ENCODE assay signal across 10 cellular contexts in the genomic region with DNA sequence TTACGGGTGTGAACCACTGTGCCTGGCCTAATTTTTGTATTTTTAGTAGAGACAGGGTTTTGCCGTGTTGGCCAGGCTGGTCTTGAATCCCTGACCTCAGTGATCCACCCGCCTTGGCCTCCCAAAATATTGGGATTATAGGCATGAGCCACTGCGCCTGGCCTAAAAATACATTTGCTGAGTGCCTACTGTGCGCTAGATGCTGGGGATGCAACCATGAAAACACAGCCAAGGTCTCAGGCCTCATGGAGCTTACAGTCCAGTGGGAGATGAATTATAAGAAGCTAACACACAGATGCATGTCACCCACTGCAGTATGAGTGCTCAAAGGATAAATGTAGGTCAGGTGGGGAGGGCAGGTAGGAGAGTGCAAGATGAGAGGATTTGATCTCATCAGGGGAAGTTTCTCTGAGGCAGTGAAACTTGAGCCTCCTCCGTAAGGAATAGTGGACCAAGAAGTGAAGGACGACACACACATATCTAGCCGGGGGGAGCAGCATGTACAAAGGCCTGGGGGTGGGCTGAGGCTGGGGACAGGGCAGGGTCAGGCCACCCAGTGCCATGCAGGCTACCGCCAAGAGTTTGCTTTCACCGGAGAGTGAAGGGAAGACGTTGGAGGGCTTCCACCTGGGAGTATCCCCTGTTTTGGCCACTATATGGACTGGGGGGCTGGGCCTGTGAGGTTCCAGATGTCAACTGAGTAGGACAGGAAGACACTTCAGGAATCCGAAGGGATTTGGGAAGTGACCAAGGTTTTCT. TPM values are rescaled to one million over a fixed set of nuclear protein-coding genes. Genes with fewer than 3 reads are reported as not detected.
DNase-seq lines count a peak whose midpoint lies in the region; ATAC-seq and TF ChIP-seq lines count a peak whose summit lies in the region.
"Had no signal": no experiment of that assay in that cellular context is flagged by ENCODE, and none has a peak within 500 bp of the region (broad histone marks: within the 10 kb centered on the region; RNA-seq: fewer than 3 reads in every experiment).

No MANE protein-coding gene starts in this region.

- H3K27ac ChIP-seq in right atrium auricular region: peak overlapping the region; percentile 72 to 94
- H3K27ac ChIP-seq in breast epithelium: peak overlapping the region; percentile 89 to 95
- H3K27ac ChIP-seq in vagina: peak overlapping the region; percentile 97

- H3K9me3 ChIP-seq in right atrium auricular region: no peaks in the 10 kb centered on the region
- no peaks in the 10 kb centered on the region for H3K9me3 ChIP-seq in breast epithelium
- H3K9me3 ChIP-seq in vagina: no peaks in the 10 kb centered on the region

- H3K4me1 ChIP-seq in right atrium auricular region: peaks cover 0 to 57% of the 10 kb centered on the region in 2 donors
- H3K4me1 ChIP-seq in breast epithelium: peaks cover 11 to 37% of the 10 kb centered on the region in 2 donors
- H3K4me1 ChIP-seq in vagina: peaks cover 82% of the 10 kb centered on the region

- TF ChIP-seq POLR2A in breast epithelium (IDR thresholded peaks at IDR 0.05): no peak
- no peak for TF ChIP-seq POLR2A in vagina (IDR thresholded peaks at IDR 0.05)

- H3K4me3 Mint-ChIP-seq in natural killer cell: peak overlapping the region; percentile 85
- H3K4me3 Mint-ChIP-seq: GM23338 had no signal

- H3K9me3 Mint-ChIP-seq in natural killer cell: no peaks in the 10 kb centered on the region
- H3K9me3 Mint-ChIP-seq: GM23338 had no signal

- no peaks in the 10 kb centered on the region for H3K36me3 Mint-ChIP-seq in natural killer cell

- no peak overlapping the region for H3K4me3 ChIP-seq in right atrium auricular region
- peak overlapping the region in 2 of 3 donors; percentile 5 to 18 for H3K4me3 ChIP-seq in breast epithelium
- no peak overlapping the region for H3K4me3 ChIP-seq in vagina
- H3K4me3 ChIP-seq: GM23338 had no signal

- DNase-seq in right atrium auricular region (ENCODE audit: low spot score) (no peak), left ventricle myocardium superior (no peak), breast epithelium (ENCODE audit: low spot score in 2 of 2) (no peak), natural killer cell (no peak), vagina (ENCODE audit: extremely low spot score in 2 of 2) (no peak), DMS114 treated with DMSO at 0.1 percent for 48 hours (lab: John Stamatoyannopoulos, UW; ENCODE audit: unreplicated experiment) (no peak), NCI-H345 (lab: John Stamatoyannopoulos, UW) (no peak), AG08396 (ENCODE audit: low spot score) (no peak)
- DNase-seq: NCI-H1417 had no signal

- H3K36me3 ChIP-seq in right atrium auricular region: no peaks in the 10 kb centered on the region
- no peaks in the 10 kb centered on the region for H3K36me3 ChIP-seq in breast epithelium
- H3K36me3 ChIP-seq in vagina: peaks cover 0 to 4% of the 10 kb centered on the region in 2 donors

- intact Hi-C loops in left ventricle myocardium superior (cut with micrococcal nuclease) (no loop called here), breast epithelium (cut with DNase I; ENCODE audit: low total_unique reads) (no loop called here), natural killer cell (cut with micrococcal nuclease) (loop anchor here (5.0 kb wide), 2 partner anchors 37 to 38 kb away; no protein-coding TSS in a partner anchor), vagina (cut with DNase I) (no loop called here)

- peaks cover 83 to 86% of the 10 kb centered on the region in 2 donors for H3K4me1 Mint-ChIP-seq in natural killer cell

- H3K27me3 ChIP-seq in right atrium auricular region (no peaks in the 10 kb centered on the region), breast epithelium (no peaks in the 10 kb centered on the region), vagina (no peaks in the 10 kb centered on the region)

- ATAC-seq in left ventricle myocardium superior (no peak), natural killer cell (peak in 1 of 3 donors; percentile 2)
- ATAC-seq: GM23338 had no signal

- peak overlapping the region; percentile 99 to 100 for H3K27ac Mint-ChIP-seq in natural killer cell
- H3K27ac Mint-ChIP-seq: GM23338 had no signal

- no peaks in the 10 kb centered on the region for H3K27me3 Mint-ChIP-seq in natural killer cell (ENCODE audit: low read depth in 2 of 2)

- TF ChIP-seq CTCF in right atrium auricular region (IDR thresholded peaks at IDR 0.05): no peak
- no peak for TF ChIP-seq CTCF in breast epithelium (IDR thresholded peaks at IDR 0.05)
- TF ChIP-seq CTCF in natural killer cell (IDR thresholded peaks at IDR 0.05): no peak
- no peak for TF ChIP-seq CTCF in vagina (IDR thresholded peaks at IDR 0.05)

RNA-seq across cellular contexts. Expression of gene IRAK2, which starts 24.3 kb away (rescaled TPM):
- 1 to 10 TPM; 1.1 to 2.8 TPM for total RNA-seq in right atrium auricular region
- total RNA-seq in left ventricle myocardium superior: 1.3 TPM
- total RNA-seq in breast epithelium: 1 to 10 TPM; 3.4 to 7.2 (median 5.1) TPM
- total RNA-seq in natural killer cell: 10 to 100 TPM; 10.4 to 28.2 (median 10.9) TPM
- 10.6 TPM for total RNA-seq in vagina

RNA-seq across cellular contexts. Expression of gene VHL, which starts 47.4 kb away (rescaled TPM):
- total RNA-seq in right atrium auricular region: 10 to 100 TPM; 14.1 to 16.5 TPM
- 11.1 TPM for total RNA-seq in left ventricle myocardium superior
- total RNA-seq in breast epithelium: 10 to 100 TPM; 31.8 to 44.6 (median 40.0) TPM
- 100 to 1,000 TPM in 2 of 3 donors, 10 to 100 TPM in 1; 94.9 to 113 (median 102) TPM for total RNA-seq in natural killer cell
- total RNA-seq in vagina: 48.4 TPM

RNA-seq across cellular contexts. Expression of gene TATDN2, which starts 59.3 kb away (rescaled TPM):
- total RNA-seq in right atrium auricular region: 10 to 100 TPM in 1 of 2 donors, 1 to 10 TPM in 1; 9.8 to 14.3 TPM
- total RNA-seq in left ventricle myocardium superior: 17.0 TPM
- total RNA-seq in breast epithelium: 10 to 100 TPM; 14.6 to 19.3 (median 18.7) TPM
- total RNA-seq in natural killer cell: 10 to 100 TPM; 75.6 to 99.4 (median 88.4) TPM
- 34.4 TPM for total RNA-seq in vagina

Comparison
In these comparisons a context has a peak if more than half of its experiments do, and no peak if none do; other contexts are left out.
1. H3K4me3 ChIP-seq: peak in breast epithelium (2 of 3); none in right atrium auricular region (0 of 2) and vagina (0 of 2).
2. Peak in every context shown above with its lines, with median percentiles within 50 percentile points of each other: H3K27ac ChIP-seq.